ENCODE assay signal across 34 cellular contexts in the genomic region with DNA sequence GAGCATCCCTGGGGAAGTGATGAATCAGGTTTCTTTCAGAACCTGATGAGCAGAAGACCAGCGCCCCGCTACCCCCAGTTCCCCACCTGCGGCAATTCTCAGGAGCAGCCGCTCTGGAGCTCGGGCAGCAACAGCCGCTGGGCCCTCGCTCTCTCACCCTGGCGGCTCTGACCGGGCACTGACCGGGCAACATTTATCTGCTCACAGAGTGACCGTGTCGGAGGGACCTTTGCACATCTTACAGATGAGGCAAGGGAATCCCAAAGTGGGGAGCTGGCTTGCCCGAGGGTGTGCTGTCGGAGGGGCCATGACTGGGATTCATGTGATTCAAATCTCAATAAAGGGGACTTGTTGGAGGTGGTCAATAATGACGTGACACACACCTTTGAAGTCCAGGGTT. TPM values are rescaled to one million over a fixed set of nuclear protein-coding genes. Genes with fewer than 3 reads are reported as not detected.
"Had no signal": no experiment of that assay in that cellular context is flagged by ENCODE, and none has a peak within 500 bp of the region (broad histone marks: within the 10 kb centered on the region; RNA-seq: fewer than 3 reads in every experiment).

No MANE protein-coding gene starts in this region.

- ATAC-seq: activated CD8-positive, alpha-beta T cell treated with anti-CD3 and anti-CD28 coated beads for 36 hours; activated T-cell treated with anti-CD3 and anti-CD28 coated beads, Interleukin-2, amount 50 U/mL, for 72 hours; activated T-helper 17 cell treated with anti-CD3 and anti-CD28 coated beads, Interleukin-2, amount 50 U/mL, for 72 hours had no signal

- H3K36me3 ChIP-seq: adrenal gland, cardiac muscle cell had no signal

- H3K27ac ChIP-seq: adrenal gland, cardiac muscle cell, VCaP had no signal

- DNase-seq: activated B cell treated with CpG ODN at 0.5 μM for 24 hours; activated CD4-positive, alpha-beta memory T cell treated with anti-CD3 and anti-CD28 coated beads for 36 hours; activated CD4-positive, alpha-beta T cell treated with anti-CD3 and anti-CD28 coated beads for 4 hours; activated CD4-positive, alpha-beta T cell treated with anti-CD3 and anti-CD28 coated beads, Interleukin-2, amount 10 ng/mL, durations not matched to agents 24 days and 14 days; activated CD4-positive, alpha-beta T cell treated with anti-CD3 and anti-CD28 coated beads, Interleukin-2, amount 50 U/mL, for 1 hour; activated CD4-positive, alpha-beta T cell treated with anti-CD3 and anti-CD28 coated beads, Interleukin-2, amount 50 U/mL, for 4 hours; activated CD4-positive, CD25-positive, alpha-beta regulatory T cell treated with anti-CD3 and anti-CD28 coated beads, Interleukin-2, amount 50 U/mL, for 72 hours; activated CD8-positive, alpha-beta memory T cell treated with anti-CD3 and anti-CD28 coated beads, Interleukin-2, amount 50 U/mL, for 4 hours; activated CD8-positive, alpha-beta T cell treated with anti-CD3 and anti-CD28 coated beads for 36 hours; activated gamma-delta T cell treated with Interleukin-2 at 50 U/mL for 16 hours; activated naive CD4-positive, alpha-beta T cell; activated naive CD4-positive, alpha-beta T cell treated with anti-CD3 and anti-CD28 coated beads for 36 hours; activated naive CD4-positive, alpha-beta T cell treated with anti-CD3 and anti-CD28 coated beads, Interleukin-2, amount 50 U/mL, for 16 hours; activated naive CD8-positive, alpha-beta T cell treated with anti-CD3 and anti-CD28 coated beads for 36 hours; activated T-cell treated with anti-CD3 and anti-CD28 coated beads for 4 hours; activated T-cell treated with anti-CD3 and anti-CD28 coated beads, Interleukin-2, amount 50 U/mL, for 1 hour; activated T-cell treated with anti-CD3 and anti-CD28 coated beads, Interleukin-2, amount 50 U/mL, for 4 hours; activated T-cell treated with anti-CD3 and anti-CD28 coated beads, Interleukin-2, amount 50 U/mL, for 72 hours; adrenal gland; amniotic stem cell; aorta; caudate nucleus; SW 1271; T-helper 1 cell; T-helper 2 cell; T-helper 9 cell had no signal

- H3K27me3 ChIP-seq: adrenal gland, cardiac muscle cell had no signal

- H3K4me3 ChIP-seq: adrenal gland, cardiac muscle cell had no signal

- H3K9me3 ChIP-seq: adrenal gland had no signal

- H3K4me1 ChIP-seq: adrenal gland had no signal

RNA-seq across cellular contexts. Expression of gene KCNK16, which starts 26.2 kb away (rescaled TPM):
- total RNA-seq: activated B cell treated with CpG ODN at 0.5 μM for 24 hours; activated CD4-positive, alpha-beta memory T cell treated with anti-CD3 and anti-CD28 coated beads for 36 hours; activated CD4-positive, alpha-beta T cell treated with anti-CD3 and anti-CD28 coated beads, Interleukin-2, amount 10 ng/mL, durations not matched to agents 24 days and 14 days; activated CD8-positive, alpha-beta memory T cell treated with anti-CD3 and anti-CD28 coated beads for 36 hours; activated CD8-positive, alpha-beta T cell treated with anti-CD3 and anti-CD28 coated beads for 36 hours; activated naive CD4-positive, alpha-beta T cell treated with anti-CD3 and anti-CD28 coated beads for 36 hours; activated naive CD4-positive, alpha-beta T cell treated with anti-CD3 and anti-CD28 coated beads, Interleukin-2, amount 50 U/mL, for 72 hours; activated naive CD8-positive, alpha-beta T cell treated with anti-CD3 and anti-CD28 coated beads for 36 hours; activated T-cell treated with anti-CD3 and anti-CD28 coated beads, Interleukin-2, amount 50 U/mL, for 4 hours; activated T-cell treated with anti-CD3 and anti-CD28 coated beads, Interleukin-2, amount 50 U/mL, for 72 hours; activated T-helper 1 cell treated with anti-CD3 and anti-CD28 coated beads, Interleukin-12 subunit alpha, Interleukin-12 subunit beta, Interleukin-2, Interleukin-4 antibody, amounts not matched to agents 30 ng/mL and 10 ng/mL and 1 ng/mL, durations not matched to agents 14 hours and 24 hours and 36 hours; activated T-helper 17 cell treated with anti-CD3 and anti-CD28 coated beads, Interleukin-2, amount 50 U/mL, for 72 hours; adrenal gland; aorta; astrocyte; bronchial epithelial cell; cardiac muscle cell had no signal
- polyA plus RNA-seq: adrenal gland, aorta, cardiac muscle cell had no signal

RNA-seq across cellular contexts. Expression of gene KCNK17, which starts 34.5 kb away (rescaled TPM):
- total RNA-seq: activated B cell treated with CpG ODN at 0.5 μM for 24 hours; activated CD4-positive, alpha-beta memory T cell treated with anti-CD3 and anti-CD28 coated beads for 36 hours; activated CD4-positive, alpha-beta T cell treated with anti-CD3 and anti-CD28 coated beads, Interleukin-2, amount 10 ng/mL, durations not matched to agents 24 days and 14 days; activated CD8-positive, alpha-beta memory T cell treated with anti-CD3 and anti-CD28 coated beads for 36 hours; activated CD8-positive, alpha-beta T cell treated with anti-CD3 and anti-CD28 coated beads for 36 hours; activated naive CD4-positive, alpha-beta T cell treated with anti-CD3 and anti-CD28 coated beads for 36 hours; activated naive CD4-positive, alpha-beta T cell treated with anti-CD3 and anti-CD28 coated beads, Interleukin-2, amount 50 U/mL, for 72 hours; activated naive CD8-positive, alpha-beta T cell treated with anti-CD3 and anti-CD28 coated beads for 36 hours; activated T-cell treated with anti-CD3 and anti-CD28 coated beads, Interleukin-2, amount 50 U/mL, for 4 hours; activated T-cell treated with anti-CD3 and anti-CD28 coated beads, Interleukin-2, amount 50 U/mL, for 72 hours; activated T-helper 1 cell treated with anti-CD3 and anti-CD28 coated beads, Interleukin-12 subunit alpha, Interleukin-12 subunit beta, Interleukin-2, Interleukin-4 antibody, amounts not matched to agents 30 ng/mL and 10 ng/mL and 1 ng/mL, durations not matched to agents 14 hours and 24 hours and 36 hours; activated T-helper 17 cell treated with anti-CD3 and anti-CD28 coated beads, Interleukin-2, amount 50 U/mL, for 72 hours; astrocyte; bronchial epithelial cell; cardiac muscle cell had no signal
- polyA plus RNA-seq: cardiac muscle cell had no signal
